Comparison of ENCODE assay signal across 20 cellular contexts in the genomic region with DNA sequence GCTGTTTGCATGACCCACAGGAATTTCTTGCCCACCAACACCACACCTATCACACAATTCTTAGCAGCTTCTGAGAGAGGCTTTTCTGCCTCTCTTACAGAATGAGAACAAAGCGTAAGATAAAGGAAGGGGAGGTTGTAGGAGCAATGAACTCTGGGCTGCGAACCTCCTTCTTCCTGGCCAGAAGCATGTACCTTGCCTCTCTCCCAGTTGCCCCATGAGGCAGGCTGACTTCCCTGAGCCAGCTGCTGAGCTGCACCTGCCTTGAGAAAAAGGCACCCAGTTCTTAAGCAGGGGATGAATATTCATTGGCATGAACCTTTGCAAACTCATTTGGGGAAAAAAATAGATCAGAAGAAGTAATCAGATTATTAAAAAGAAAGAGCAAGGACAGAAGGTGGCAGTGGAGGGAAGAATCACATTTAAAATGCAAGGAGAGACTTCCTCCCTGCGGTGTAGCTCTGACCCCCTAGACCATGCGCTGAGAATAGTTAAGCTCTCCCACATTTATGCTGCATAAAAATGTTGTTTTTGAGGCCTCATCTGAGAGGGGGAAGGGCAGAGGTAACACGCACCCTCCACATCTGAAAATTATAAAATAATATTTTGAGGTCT.
"Had no signal": no experiment of that assay in that cellular context is flagged by ENCODE, and none has a peak within 500 bp of the region (broad histone marks: within the 10 kb centered on the region; RNA-seq: fewer than 3 reads in every experiment).

No MANE protein-coding gene starts in this region.

- FAIRE-seq: kidney had no signal

- H3K4me2 ChIP-seq: hepatocyte had no signal

- H3K27ac ChIP-seq: dorsolateral prefrontal cortex, hepatocyte, sigmoid colon, skin epidermis, stomach, thoracic aorta, transverse colon had no signal

- H3K9me3 ChIP-seq: sigmoid colon, stomach, thoracic aorta, transverse colon had no signal

- H3K79me2 ChIP-seq: hepatocyte had no signal

- H3K36me3 Mint-ChIP-seq: naive thymus-derived CD4-positive, alpha-beta T cell had no signal

- H3K4me1 ChIP-seq: stomach, transverse colon had no signal

- H2AFZ ChIP-seq: hepatocyte had no signal

- H3K9me3 Mint-ChIP-seq: nephron progenitor cell had no signal

- H3K4me3 ChIP-seq: dorsolateral prefrontal cortex, hepatocyte, sigmoid colon, skin epidermis, stomach, thoracic aorta, transverse colon had no signal

- H3K27ac Mint-ChIP-seq: naive thymus-derived CD4-positive, alpha-beta T cell; nephron progenitor cell had no signal

- H3K4me3 Mint-ChIP-seq: naive thymus-derived CD4-positive, alpha-beta T cell; nephron progenitor cell had no signal

- H3K36me3 ChIP-seq: sigmoid colon, stomach, thoracic aorta, transverse colon had no signal

- H3K27me3 ChIP-seq: dorsolateral prefrontal cortex, hepatocyte, sigmoid colon, stomach, transverse colon had no signal

- ATAC-seq: left cardiac atrium; left ventricle myocardium superior; naive thymus-derived CD4-positive, alpha-beta T cell had no signal

- H3K4me1 Mint-ChIP-seq: naive thymus-derived CD4-positive, alpha-beta T cell; nephron progenitor cell had no signal

- DNase-seq: cortex of kidney; dorsolateral prefrontal cortex; effector CD8-positive, alpha-beta T cell; foreskin melanocyte; head of caudate nucleus; kidney; left cardiac atrium; left ventricle myocardium superior; naive thymus-derived CD4-positive, alpha-beta T cell; nephron progenitor cell; posterior cingulate gyrus; sigmoid colon; stimulated activated CD4-positive, alpha-beta T cell treated with anti-CD3 and anti-CD28 coated beads, Interleukin-12 subunit alpha, Interleukin-12 subunit beta, amount 100 ng/mL, for 4 hours; stimulated activated naive CD4-positive, alpha-beta T cell; stomach; substantia nigra; transverse colon had no signal
